ENCODE assay signal across 8 cellular contexts in the genomic region with DNA sequence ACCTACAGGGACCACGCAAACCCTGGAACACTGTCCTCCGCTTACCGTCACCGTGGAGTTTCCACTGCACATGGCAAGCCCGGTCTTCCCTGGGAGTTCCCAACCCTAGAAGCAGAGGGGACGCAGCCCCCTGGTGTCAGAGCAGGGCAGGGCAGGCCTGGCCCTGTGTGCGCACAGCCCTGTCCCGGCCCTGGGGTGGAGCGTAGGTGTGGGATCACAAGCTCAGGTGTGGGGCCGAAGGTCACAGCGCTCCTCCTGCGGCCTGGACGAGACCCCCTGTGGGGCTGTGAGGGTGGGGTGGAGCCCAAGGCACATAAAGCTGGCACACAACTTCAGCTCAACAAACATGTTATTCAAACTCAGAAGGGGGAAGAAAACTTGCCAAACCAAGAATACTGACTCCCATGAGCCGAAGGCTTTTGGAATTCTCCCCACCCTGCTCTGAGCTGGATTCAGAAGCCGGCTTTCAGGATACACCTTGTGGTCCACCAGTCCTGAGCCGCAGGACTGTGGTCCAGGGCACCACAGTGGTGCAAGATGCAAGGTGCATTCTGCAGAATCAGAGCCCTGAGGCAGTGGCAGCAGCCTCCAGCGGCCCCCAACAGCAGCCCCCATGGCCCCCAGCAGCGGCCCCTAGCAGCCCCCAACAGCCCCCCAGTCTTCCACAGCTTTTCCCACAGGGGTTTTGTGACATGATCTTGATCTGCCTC. TPM values are rescaled to one million over a fixed set of nuclear protein-coding genes. Genes with fewer than 3 reads are reported as not detected.
A peak's percentile ranks its signal among the peaks of the same experiment; 100 is the strongest.
DNase-seq lines count a peak whose midpoint lies in the region; ATAC-seq and TF ChIP-seq lines count a peak whose summit lies in the region.

No MANE protein-coding gene starts in this region.

- no peaks in the 10 kb centered on the region for H3K27me3 ChIP-seq in naive thymus-derived CD4-positive, alpha-beta T cell (ENCODE audit: control insufficient read depth in 2 of 2, insufficient read depth in 2 of 2, low read length in 2 of 2)

- peaks cover 11% of the 10 kb centered on the region for H3K27me3 Mint-ChIP-seq in activated B cell treated with CpG ODN at 0.5 μM for 24 hours
- peaks cover 28 to 80% of the 10 kb centered on the region in 2 donors for H3K27me3 Mint-ChIP-seq in effector memory CD8-positive, alpha-beta T cell
- H3K27me3 Mint-ChIP-seq in naive thymus-derived CD4-positive, alpha-beta T cell, result peaks cover 0 to 9% (median 3%) of the 10 kb centered on the region in 5 donors

- TF ChIP-seq CTCF in LNCAP (IDR thresholded peaks at IDR 0.05), result peak; percentile 54
- TF ChIP-seq CTCF in activated B cell treated with CpG ODN at 0.5 μM for 24 hours (IDR thresholded peaks at IDR 0.05), result no peak

- no peak overlapping the region for H3K27ac Mint-ChIP-seq in activated B cell treated with CpG ODN at 0.5 μM for 24 hours
- H3K27ac Mint-ChIP-seq in effector memory CD8-positive, alpha-beta T cell, result no peak overlapping the region
- H3K27ac Mint-ChIP-seq in naive thymus-derived CD4-positive, alpha-beta T cell, result no peak overlapping the region

- POLR2A ChIA-PET in activated B cell treated with CpG ODN at 0.5 μM for 24 hours (lab: Charles Lee), result interaction anchor here (0.9 to 1.3 kb wide), 2 partner anchors 34 to 112 kb away, joined by 3 read pairs; no protein-coding TSS in a partner anchor
- POLR2A ChIA-PET in naive thymus-derived CD4-positive, alpha-beta T cell (lab: Charles Lee), result no interaction called here

- no peak overlapping the region for H3K4me3 Mint-ChIP-seq in activated B cell treated with CpG ODN at 0.5 μM for 24 hours
- H3K4me3 Mint-ChIP-seq in effector memory CD8-positive, alpha-beta T cell, result no peak overlapping the region
- H3K4me3 Mint-ChIP-seq in naive thymus-derived CD4-positive, alpha-beta T cell, result no peak overlapping the region

- no peak overlapping the region for H3K27ac ChIP-seq in naive thymus-derived CD4-positive, alpha-beta T cell (ENCODE audit: low read depth, low read length)

- no peak overlapping the region for H3K4me3 ChIP-seq in naive thymus-derived CD4-positive, alpha-beta T cell (ENCODE audit: low read length)

- no peaks in the 10 kb centered on the region for H3K36me3 Mint-ChIP-seq in activated B cell treated with CpG ODN at 0.5 μM for 24 hours (ENCODE audit: low read depth)
- H3K36me3 Mint-ChIP-seq in effector memory CD8-positive, alpha-beta T cell (ENCODE audit: insufficient read depth), result peaks cover 3% of the 10 kb centered on the region
- peaks cover 0 to 5% (median 0%) of the 10 kb centered on the region in 5 donors for H3K36me3 Mint-ChIP-seq in naive thymus-derived CD4-positive, alpha-beta T cell

- intact Hi-C loops in activated B cell treated with CpG ODN at 0.5 μM for 24 hours (cut with micrococcal nuclease), result loop anchor here (1.0 kb wide), 2 partner anchors 114 to 160 kb away; a partner anchor contains a TSS
- intact Hi-C loops in naive thymus-derived CD4-positive, alpha-beta T cell (cut with micrococcal nuclease), result loop anchor here (1.0 to 2.0 kb wide), 2 partner anchors 108 to 243 kb away; no protein-coding TSS in a partner anchor

- no peaks in the 10 kb centered on the region for H3K4me1 Mint-ChIP-seq in activated B cell treated with CpG ODN at 0.5 μM for 24 hours
- no peaks in the 10 kb centered on the region for H3K4me1 Mint-ChIP-seq in effector memory CD8-positive, alpha-beta T cell (ENCODE audit: low read depth in 2 of 2)
- H3K4me1 Mint-ChIP-seq in naive thymus-derived CD4-positive, alpha-beta T cell, result peaks cover 0 to 2% (median 0%) of the 10 kb centered on the region in 7 donors

- DNase-seq in DMS53 treated with DMSO at 0.1 percent for 48 hours (lab: John Stamatoyannopoulos, UW; ENCODE audit: unreplicated experiment) (peak; percentile 16), activated B cell treated with CpG ODN at 0.5 μM for 24 hours (peak; percentile 50), SIG-M5 (lab: John Stamatoyannopoulos, UW) (no peak)
- peak in 2 of 3 experiments; percentile 18 to 23 for DNase-seq in effector memory CD8-positive, alpha-beta T cell
- peak in 5 of 9 donors; percentile 9 to 55 (median 29) for DNase-seq in naive thymus-derived CD4-positive, alpha-beta T cell

- H3K36me3 ChIP-seq in naive thymus-derived CD4-positive, alpha-beta T cell (ENCODE audit: control insufficient read depth in 2 of 3, insufficient read depth in 3 of 3, low read length in 3 of 3), result no peaks in the 10 kb centered on the region

- no peaks in the 10 kb centered on the region for H3K9me3 ChIP-seq in naive thymus-derived CD4-positive, alpha-beta T cell (ENCODE audit: control insufficient read depth in 2 of 3, low read length in 3 of 3)

- peak; percentile 92 for ATAC-seq in GM21390 (IDR thresholded peaks at IDR 0.05; ENCODE audit: unreplicated experiment)
- ATAC-seq in activated B cell treated with CpG ODN at 0.5 μM for 24 hours (ENCODE audit: low read depth), result peak; percentile 97
- ATAC-seq in effector memory CD8-positive, alpha-beta T cell (replicated peaks), result peak; percentile 74
- peak; percentile 70 for ATAC-seq in naive thymus-derived CD4-positive, alpha-beta T cell
- ATAC-seq in HG03139 (IDR thresholded peaks at IDR 0.05; ENCODE audit: unreplicated experiment), result no peak

- H3K4me1 ChIP-seq in naive thymus-derived CD4-positive, alpha-beta T cell (ENCODE audit: control insufficient read depth in 2 of 2, insufficient read depth in 2 of 2, low read length in 2 of 2), result no peaks in the 10 kb centered on the region

- no peaks in the 10 kb centered on the region for H3K9me3 Mint-ChIP-seq in activated B cell treated with CpG ODN at 0.5 μM for 24 hours
- H3K9me3 Mint-ChIP-seq in effector memory CD8-positive, alpha-beta T cell, result no peaks in the 10 kb centered on the region
- no peaks in the 10 kb centered on the region for H3K9me3 Mint-ChIP-seq in naive thymus-derived CD4-positive, alpha-beta T cell

- CTCF ChIA-PET in activated B cell treated with CpG ODN at 0.5 μM for 24 hours (lab: Charles Lee), result interaction anchor here (1.1 to 4.3 kb wide), 5 partner anchors 15 to 243 kb away, joined by 3 to 33 read pairs (median 9); a partner anchor contains a TSS
- CTCF ChIA-PET in naive thymus-derived CD4-positive, alpha-beta T cell (lab: Charles Lee), result no interaction called here

RNA-seq across cellular contexts. Expression of a gene that starts 11.8 kb away (rescaled TPM):
- 75.9 and 79.6 TPM in 2 replicates for total RNA-seq in activated B cell treated with CpG ODN at 0.5 μM for 24 hours
- 100 to 1,000 TPM in 1 of 5 experiments, 10 to 100 TPM in 4; 79.1 to 105 (median 89.8) TPM for total RNA-seq in naive thymus-derived CD4-positive, alpha-beta T cell
- 10 to 100 TPM; 44.3 to 47.5 TPM for polyA plus RNA-seq in naive thymus-derived CD4-positive, alpha-beta T cell
